In genomic region chr2:159090514-159091201, GRCh38 we compare ENCODE assay signal across 8 cellular contexts.
DNase-seq lines count a peak whose midpoint lies in the region; ATAC-seq, FAIRE-seq and TF ChIP-seq lines count a peak whose summit lies in the region.

No MANE protein-coding gene starts in this region.

- intact Hi-C loops in right cardiac atrium (cut with DNase I) (loop anchor here in 1 of 4 donors (10.0 kb wide), 1 partner anchor 116 kb away; no protein-coding TSS in a partner anchor), aorta (cut with DNase I) (loop anchor here (10.0 kb wide), 2 partner anchors 46 to 116 kb away; no protein-coding TSS in a partner anchor)

- peak overlapping the region; percentile 21 to 82 for H3K27ac Mint-ChIP-seq in T-cell
- no peak overlapping the region for H3K27ac Mint-ChIP-seq in activated CD8-positive, alpha-beta memory T cell treated with anti-CD3 and anti-CD28 coated beads, Interleukin-2, amount 10 ng/mL, durations not matched to agents 7 days and 5 days

- peaks cover 47 to 72% (median 67%) of the 10 kb centered on the region in 3 donors for H3K4me1 Mint-ChIP-seq in T-cell
- H3K4me1 Mint-ChIP-seq in activated CD8-positive, alpha-beta memory T cell treated with anti-CD3 and anti-CD28 coated beads, Interleukin-2, amount 10 ng/mL, durations not matched to agents 7 days and 5 days: peaks cover 15% of the 10 kb centered on the region

- peak overlapping the region in 2 of 3 donors; percentile 1 to 56 for H3K4me3 Mint-ChIP-seq in T-cell
- no peak overlapping the region for H3K4me3 Mint-ChIP-seq in activated CD8-positive, alpha-beta memory T cell treated with anti-CD3 and anti-CD28 coated beads, Interleukin-2, amount 10 ng/mL, durations not matched to agents 7 days and 5 days

- CTCF ChIA-PET in T-cell (lab: Charles Lee): no interaction called here
- CTCF ChIA-PET in activated CD8-positive, alpha-beta memory T cell treated with anti-CD3 and anti-CD28 coated beads, Interleukin-2, amount 10 ng/mL, durations not matched to agents 7 days and 5 days (lab: Charles Lee): no interaction called here

- DNase-seq in GM12891 (ENCODE audit: insufficient read length, low spot score): no peak
- no peak for DNase-seq in T-cell
- peak in 2 of 3 donors; percentile 51 to 67 for DNase-seq in right cardiac atrium
- no peak for DNase-seq in aorta
- no peak for DNase-seq in NCI-H2196 treated with DMSO at 0.1 percent for 48 hours (lab: John Stamatoyannopoulos, UW; ENCODE audit: unreplicated experiment)
- DNase-seq in activated gamma-delta T cell (lab: John Stamatoyannopoulos, UW): no peak
- DNase-seq in activated CD8-positive, alpha-beta memory T cell treated with anti-CD3 and anti-CD28 coated beads, Interleukin-2, amount 10 ng/mL, durations not matched to agents 7 days and 5 days: no peak

- no peaks in the 10 kb centered on the region for H3K27me3 Mint-ChIP-seq in T-cell
- H3K27me3 Mint-ChIP-seq in activated CD8-positive, alpha-beta memory T cell treated with anti-CD3 and anti-CD28 coated beads, Interleukin-2, amount 10 ng/mL, durations not matched to agents 7 days and 5 days: no peaks in the 10 kb centered on the region

- H3K27ac ChIP-seq in right cardiac atrium (ENCODE audit: low read length) (peak overlapping the region; percentile 96), aorta (ENCODE audit: low read depth in 1 of 2, low read length in 2 of 2) (peak overlapping the region; percentile 87 to 99)

- ATAC-seq in HG02623 (IDR thresholded peaks at IDR 0.05; ENCODE audit: unreplicated experiment): peak; percentile 75
- no peak for ATAC-seq in T-cell (replicated peaks in 1 of 4)
- peak; percentile 27 to 57 for ATAC-seq in right cardiac atrium
- ATAC-seq in aorta (ENCODE audit: low FRiP score): peak; percentile 68
- ATAC-seq in activated CD8-positive, alpha-beta memory T cell treated with anti-CD3 and anti-CD28 coated beads, Interleukin-2, amount 10 ng/mL, durations not matched to agents 7 days and 5 days: no peak

- no peak for TF ChIP-seq POLR2A in GM12891 (IDR thresholded peaks at IDR 0.05; ENCODE audit: low read depth, low read length)

- H3K4me1 ChIP-seq in right cardiac atrium (ENCODE audit: control insufficient read depth, insufficient read depth, low read length): peaks cover 42% of the 10 kb centered on the region
- H3K4me1 ChIP-seq in aorta (ENCODE audit: control insufficient read depth in 1 of 2, insufficient read depth in 2 of 2, low read length in 2 of 2): peaks cover 4 to 13% of the 10 kb centered on the region in 2 donors

- H3K27me3 ChIP-seq in right cardiac atrium (ENCODE audit: control insufficient read depth, insufficient read depth) (no peaks in the 10 kb centered on the region), aorta (ENCODE audit: control insufficient read depth in 1 of 2, insufficient read depth in 2 of 2, low read length in 1 of 2) (no peaks in the 10 kb centered on the region)

- H3K36me3 ChIP-seq in aorta (ENCODE audit: control insufficient read depth in 1 of 2, insufficient read depth in 2 of 2, low read length in 1 of 2): no peaks in the 10 kb centered on the region

- H3K36me3 Mint-ChIP-seq in T-cell: peaks cover under 1% of the 10 kb centered on the region
- no peaks in the 10 kb centered on the region for H3K36me3 Mint-ChIP-seq in activated CD8-positive, alpha-beta memory T cell treated with anti-CD3 and anti-CD28 coated beads, Interleukin-2, amount 10 ng/mL, durations not matched to agents 7 days and 5 days

- 31% methylated on average over 11 of the region's 11 CpGs for WGBS in right cardiac atrium
- WGBS in aorta, 2 donors: 6 to 9% methylated on average over 11 of the region's 11 CpGs

- H3K4me3 ChIP-seq in right cardiac atrium (ENCODE audit: low read length) (no peak overlapping the region), aorta (ENCODE audit: low read length in 2 of 2) (no peak overlapping the region)

- POLR2A ChIA-PET in T-cell (lab: Charles Lee): no interaction called here

- peaks cover 0 to under 1% (median under 1%) of the 10 kb centered on the region in 3 donors for H3K9me3 Mint-ChIP-seq in T-cell
- H3K9me3 Mint-ChIP-seq in activated CD8-positive, alpha-beta memory T cell treated with anti-CD3 and anti-CD28 coated beads, Interleukin-2, amount 10 ng/mL, durations not matched to agents 7 days and 5 days (ENCODE audit: low read depth): no peaks in the 10 kb centered on the region

- H3K9me3 ChIP-seq in right cardiac atrium (ENCODE audit: control insufficient read depth, low read length) (no peaks in the 10 kb centered on the region), aorta (ENCODE audit: control insufficient read depth, low read length) (no peaks in the 10 kb centered on the region)

- FAIRE-seq in GM12891 (lab: Jason Lieb, UNC): peak; percentile 20

TF ChIP-seq in GM12891, 5 proteins besides CTCF, POLR2A, EP300 and RAD21:
- TF ChIP-seq POU2F2 (IDR thresholded peaks at IDR 0.05; ENCODE audit: low read depth, low read length): no peak
- no peak for TF ChIP-seq TAF1 (IDR thresholded peaks at IDR 0.05; ENCODE audit: low read depth, low read length)
- no peak for TF ChIP-seq PAX5 (IDR thresholded peaks at IDR 0.05; ENCODE audit: insufficient read depth, low read length, severe bottlenecking)
- TF ChIP-seq POLR2AphosphoS5 (IDR thresholded peaks at IDR 0.05; ENCODE audit: low read depth, low read length): no peak
- no peak for TF ChIP-seq SPI1 (IDR thresholded peaks at IDR 0.05; ENCODE audit: low read depth, low read length)

Comparison
In these comparisons a context has a peak if more than half of its experiments do, and no peak if none do; other contexts are left out.
1. DNase-seq: peak in right cardiac atrium (2 of 3); none in GM12891 (single experiment), T-cell (0 of 34), aorta (0 of 2), NCI-H2196 treated with DMSO at 0.1 percent for 48 hours (single experiment), activated gamma-delta T cell (single experiment) and activated CD8-positive, alpha-beta memory T cell treated with anti-CD3 and anti-CD28 coated beads, Interleukin-2, amount 10 ng/mL, durations not matched to agents 7 days and 5 days (single experiment).
2. ATAC-seq: peak in HG02623 (single experiment), right cardiac atrium (2 of 2) and aorta (single experiment); none in T-cell (0 of 4) and activated CD8-positive, alpha-beta memory T cell treated with anti-CD3 and anti-CD28 coated beads, Interleukin-2, amount 10 ng/mL, durations not matched to agents 7 days and 5 days (single experiment).